8 cellular contexts compared by ENCODE assay signal in the genomic region with DNA sequence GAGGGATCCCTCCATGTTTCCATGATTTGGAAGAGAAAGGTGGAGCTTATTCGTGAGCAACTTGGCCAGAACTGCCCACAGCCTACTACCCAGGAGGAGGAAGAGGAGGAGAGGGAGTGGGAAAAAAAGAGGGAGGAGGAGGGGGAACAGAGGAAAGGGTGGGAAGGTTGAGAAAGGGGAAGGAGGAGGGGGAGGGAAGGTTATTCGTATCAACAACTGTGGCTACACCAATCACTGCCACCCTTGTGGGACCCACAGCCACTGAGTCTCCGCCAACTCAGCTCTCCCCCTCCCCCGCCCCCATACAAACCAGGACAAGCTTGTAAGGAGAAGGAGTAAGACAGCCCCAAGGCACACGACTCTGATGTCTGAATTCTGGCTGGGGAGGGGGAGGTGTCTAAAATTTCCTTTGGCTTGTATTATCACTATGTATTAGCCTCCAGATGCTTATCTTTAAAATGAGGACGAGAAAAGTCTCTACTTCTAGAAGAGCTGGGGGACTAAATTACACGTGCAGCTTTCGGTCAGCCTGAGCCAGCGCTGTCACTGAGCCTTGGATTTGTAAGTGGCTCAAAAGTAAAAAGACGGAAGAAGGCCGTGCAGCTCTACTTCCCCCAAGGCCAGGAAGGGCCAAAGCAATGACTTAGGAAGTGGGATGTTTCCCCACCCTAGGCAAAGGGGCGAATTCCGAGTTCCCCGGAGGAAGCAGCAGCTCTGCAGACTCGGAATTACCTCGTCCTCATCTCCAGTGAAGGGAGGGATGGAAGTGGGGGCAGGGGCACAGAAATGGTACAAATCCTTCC. TPM values are rescaled to one million over a fixed set of nuclear protein-coding genes. Genes with fewer than 3 reads are reported as not detected.
DNase-seq lines count a peak whose midpoint lies in the region; ATAC-seq and TF ChIP-seq lines count a peak whose summit lies in the region.

No MANE protein-coding gene starts in this region.

- H3K9ac ChIP-seq in fibroblast of lung (ENCODE audit: insufficient read depth, low read length) = peak overlapping the region; percentile 73
- H3K9ac ChIP-seq in neural progenitor cell = peak overlapping the region; percentile 57

- CTCF ChIA-PET in WTC11 (lab: Charles Lee) = interaction anchor here (0.7 to 1.9 kb wide), 8 partner anchors 8 to 206 kb away, joined by 3 to 10 read pairs (median 4); partner anchors contain the start of gene NSFL1C

- H3K27me3 ChIP-seq in fibroblast of lung (ENCODE audit: control insufficient read depth, insufficient read depth, low read length) (no peaks in the 10 kb centered on the region), neural progenitor cell (peaks cover 33% of the 10 kb centered on the region)

- peak; percentile 25 for DNase-seq in stimulated activated CD4-positive, alpha-beta T cell treated with anti-CD3 and anti-CD28 coated beads, Interleukin-4, amount 100 ng/mL, for 1 hour
- DNase-seq in stimulated activated CD4-positive, alpha-beta T cell treated with anti-CD3 and anti-CD28 coated beads, Interleukin-12 subunit alpha, Interleukin-12 subunit beta, amount 100 ng/mL, for 4 hours = no peak
- DNase-seq in WTC11 (ENCODE audit: low spot score) (no peak), fibroblast of lung (ENCODE audit: low read depth in 2 of 2) (peak; percentile 48 to 63), neural progenitor cell (ENCODE audit: low spot score) (peak; percentile 32), occipital lobe (lab: John Stamatoyannopoulos, UW) (no peak)

- no peak for TF ChIP-seq CTCF in WTC11 (IDR thresholded peaks at IDR 0.05)
- no peak for TF ChIP-seq CTCF in fibroblast of lung (conservative IDR thresholded peaks at IDR 0.05 in 1 of 2, IDR thresholded peaks at IDR 0.05 in 1 of 2; ENCODE audit: low read depth in 1 of 2, low read length in 2 of 2)
- TF ChIP-seq CTCF in neural progenitor cell (IDR thresholded peaks at IDR 0.05) = no peak

- no peaks in the 10 kb centered on the region for H4K20me1 ChIP-seq in fibroblast of lung (ENCODE audit: control insufficient read depth, extremely low read depth, insufficient read depth, low read length)
- peaks cover 56% of the 10 kb centered on the region for H4K20me1 ChIP-seq in neural progenitor cell (ENCODE audit: low read depth)

- H3K4me1 Mint-ChIP-seq in WTC11 (peaks cover 49% of the 10 kb centered on the region), neural progenitor cell (peaks cover 34% of the 10 kb centered on the region)

- H3K9me3 ChIP-seq in fibroblast of lung (ENCODE audit: control insufficient read depth, insufficient read depth, low read depth, low read length) (no peaks in the 10 kb centered on the region), neural progenitor cell (ENCODE audit: low read depth) (no peaks in the 10 kb centered on the region)

- no peaks in the 10 kb centered on the region for H3K36me3 Mint-ChIP-seq in WTC11
- peaks cover 7% of the 10 kb centered on the region for H3K36me3 Mint-ChIP-seq in neural progenitor cell

- H3K4me2 ChIP-seq in fibroblast of lung (ENCODE audit: extremely low read depth, insufficient read depth, low read length) (peak overlapping the region; percentile 89), neural progenitor cell (peak overlapping the region; percentile 87)

- H3K9me3 Mint-ChIP-seq in WTC11 = peaks cover 5% of the 10 kb centered on the region; the same call in 1 of the 2 replicates
- no peaks in the 10 kb centered on the region for H3K9me3 Mint-ChIP-seq in neural progenitor cell

- H3K4me3 ChIP-seq in fibroblast of lung (replicated peaks in 1 of 4; ENCODE audit: control extremely low read depth in 1 of 4, insufficient read depth in 1 of 4, low read depth in 3 of 4, low read length in 4 of 4) (peak overlapping the region; percentile 85 to 96 (median 92)), neural progenitor cell (peak overlapping the region; percentile 78)

- POLR2A ChIA-PET in WTC11 (lab: Charles Lee) = interaction anchor here (1.4 kb wide), 1 partner anchor 32 kb away, joined by 8 read pairs; no protein-coding TSS in a partner anchor

- ATAC-seq in WTC11 = peak; percentile 23
- ATAC-seq in HG02610 (IDR thresholded peaks at IDR 0.05; ENCODE audit: unreplicated experiment) = no peak
- ATAC-seq in HG03097 (IDR thresholded peaks at IDR 0.05; ENCODE audit: low FRiP score, unreplicated experiment) = no peak

- peak overlapping the region; percentile 65; the same call in 1 of the 2 replicates for H3K27ac Mint-ChIP-seq in WTC11
- no peak overlapping the region for H3K27ac Mint-ChIP-seq in neural progenitor cell

- H2AFZ ChIP-seq in fibroblast of lung (ENCODE audit: low read length) (no peak overlapping the region), neural progenitor cell (replicated peaks) (no peak overlapping the region)

- peaks cover 2% of the 10 kb centered on the region for H3K36me3 ChIP-seq in fibroblast of lung (ENCODE audit: control insufficient read depth, insufficient read depth, low read length)
- no peaks in the 10 kb centered on the region for H3K36me3 ChIP-seq in neural progenitor cell

- H3K27me3 Mint-ChIP-seq in WTC11 (ENCODE audit: low read depth) (peaks cover 31% of the 10 kb centered on the region), neural progenitor cell (ENCODE audit: insufficient read depth, low read depth) (peaks cover 9% of the 10 kb centered on the region)

- peaks cover 19% of the 10 kb centered on the region for H3K4me1 ChIP-seq in fibroblast of lung (ENCODE audit: control insufficient read depth, extremely low read depth, insufficient read depth, low read length)
- H3K4me1 ChIP-seq in neural progenitor cell = peaks cover 39% of the 10 kb centered on the region

- H3F3A ChIP-seq in neural progenitor cell (ENCODE audit: low read depth) = no peaks in the 10 kb centered on the region

- H3K27ac ChIP-seq in fibroblast of lung (ENCODE audit: insufficient read depth, low read length) = peak overlapping the region; percentile 74
- H3K27ac ChIP-seq in neural progenitor cell = no peak overlapping the region

- peak overlapping the region; percentile 83 for H3K4me3 Mint-ChIP-seq in WTC11
- H3K4me3 Mint-ChIP-seq in neural progenitor cell = peak overlapping the region; percentile 91

- H3K79me2 ChIP-seq in fibroblast of lung (ENCODE audit: control insufficient read depth, insufficient read depth, low read length) (peaks cover 59% of the 10 kb centered on the region), neural progenitor cell (ENCODE audit: low read depth) (peaks cover 60% of the 10 kb centered on the region)

TF ChIP-seq in WTC11, 78 proteins besides CTCF, POLR2A, EP300 and RAD21:
- TF ChIP-seq E2F1 (CRISPR knock-in tag; IDR thresholded peaks at IDR 0.05) = no peak
- TF ChIP-seq ZNF121 (CRISPR knock-in tag; IDR thresholded peaks at IDR 0.05) = 0 out of 2 replicates have a peak, but pooled peaks have one; percentile 6
TF ChIP-seq in WTC11: peak in this region for 1.

RNA-seq across cellular contexts. Expression of gene FKBP1A, which starts 1.0 kb away (rescaled TPM):
- total RNA-seq in WTC11 (2021) (197 to 218 TPM (median 201 TPM) in 3 replicates), fibroblast of lung (71.4 and 120 TPM in 2 replicates), neural progenitor cell (ENCODE audit: low replicate concordance) (128 and 135 TPM in 2 replicates), occipital lobe (79.4 TPM)
- polyA plus RNA-seq in fibroblast of lung = 440 and 556 TPM in 2 replicates
- polyA plus RNA-seq in fibroblast of lung (2012) = 406 and 499 TPM in 2 replicates
- 1,060 and 1,140 TPM in 2 replicates for polyA minus RNA-seq in fibroblast of lung (ENCODE audit: low replicate concordance)

Comparison
In these comparisons a context has a peak if more than half of its experiments do, and no peak if none do; other contexts are left out.
1. DNase-seq: peak in stimulated activated CD4-positive, alpha-beta T cell treated with anti-CD3 and anti-CD28 coated beads, Interleukin-4, amount 100 ng/mL, for 1 hour (single experiment), fibroblast of lung (2 of 2) and neural progenitor cell (single experiment); none in stimulated activated CD4-positive, alpha-beta T cell treated with anti-CD3 and anti-CD28 coated beads, Interleukin-12 subunit alpha, Interleukin-12 subunit beta, amount 100 ng/mL, for 4 hours (single experiment), WTC11 (single experiment) and occipital lobe (single experiment).